Comparison of ENCODE assay signal across 1 cellular context in genomic region chr7:76302299-76303056, GRCh38.
A peak's percentile ranks its signal among the peaks of the same experiment; 100 is the strongest.
TF ChIP-seq lines count a peak whose summit lies in the region.

Gene HSPB1 (plus strand): TSS chr7:76302673. CDS start chr7:76302713, 40 bp downstream.

TF ChIP-seq in GM12878, 131 proteins besides CTCF, POLR2A, EP300 and RAD21 (continued from another document and continues in another):
- TF ChIP-seq ZNF592 (IDR thresholded peaks at IDR 0.05) = no peak
- TF ChIP-seq NBN (IDR thresholded peaks at IDR 0.05) = 0 out of 2 replicates have a peak, but pooled peaks have one; percentile 52
- TF ChIP-seq SMARCA5 (IDR thresholded peaks at IDR 0.05) = peak; percentile 20; the same call in 1 of the 2 replicates
- TF ChIP-seq CREB1 (IDR thresholded peaks at IDR 0.05; ENCODE audit: low read depth) = peak; percentile 57; the same call in 1 of the 2 replicates
- no peak for TF ChIP-seq FOS (IDR thresholded peaks at IDR 0.05; ENCODE audit: borderline replicate concordance, extremely low read depth, insufficient read length)
- TF ChIP-seq, protein P1, sequence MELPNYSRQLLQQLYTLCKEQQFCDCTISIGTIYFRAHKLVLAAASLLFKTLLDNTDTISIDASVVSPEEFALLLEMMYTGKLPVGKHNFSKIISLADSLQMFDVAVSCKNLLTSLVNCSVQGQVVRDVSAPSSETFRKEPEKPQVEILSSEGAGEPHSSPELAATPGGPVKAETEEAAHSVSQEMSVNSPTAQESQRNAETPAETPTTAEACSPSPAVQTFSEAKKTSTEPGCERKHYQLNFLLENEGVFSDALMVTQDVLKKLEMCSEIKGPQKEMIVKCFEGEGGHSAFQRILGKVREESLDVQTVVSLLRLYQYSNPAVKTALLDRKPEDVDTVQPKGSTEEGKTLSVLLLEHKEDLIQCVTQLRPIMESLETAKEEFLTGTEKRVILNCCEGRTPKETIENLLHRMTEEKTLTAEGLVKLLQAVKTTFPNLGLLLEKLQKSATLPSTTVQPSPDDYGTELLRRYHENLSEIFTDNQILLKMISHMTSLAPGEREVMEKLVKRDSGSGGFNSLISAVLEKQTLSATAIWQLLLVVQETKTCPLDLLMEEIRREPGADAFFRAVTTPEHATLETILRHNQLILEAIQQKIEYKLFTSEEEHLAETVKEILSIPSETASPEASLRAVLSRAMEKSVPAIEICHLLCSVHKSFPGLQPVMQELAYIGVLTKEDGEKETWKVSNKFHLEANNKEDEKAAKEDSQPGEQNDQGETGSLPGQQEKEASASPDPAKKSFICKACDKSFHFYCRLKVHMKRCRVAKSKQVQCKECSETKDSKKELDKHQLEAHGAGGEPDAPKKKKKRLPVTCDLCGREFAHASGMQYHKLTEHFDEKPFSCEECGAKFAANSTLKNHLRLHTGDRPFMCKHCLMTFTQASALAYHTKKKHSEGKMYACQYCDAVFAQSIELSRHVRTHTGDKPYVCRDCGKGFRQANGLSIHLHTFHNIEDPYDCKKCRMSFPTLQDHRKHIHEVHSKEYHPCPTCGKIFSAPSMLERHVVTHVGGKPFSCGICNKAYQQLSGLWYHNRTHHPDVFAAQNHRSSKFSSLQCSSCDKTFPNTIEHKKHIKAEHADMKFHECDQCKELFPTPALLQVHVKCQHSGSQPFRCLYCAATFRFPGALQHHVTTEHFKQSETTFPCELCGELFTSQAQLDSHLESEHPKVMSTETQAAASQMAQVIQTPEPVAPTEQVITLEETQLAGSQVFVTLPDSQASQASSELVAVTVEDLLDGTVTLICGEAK (IDR thresholded peaks at IDR 0.05; ENCODE audit: borderline replicate concordance) = no peak
- TF ChIP-seq ZNF384 (IDR thresholded peaks at IDR 0.05; ENCODE audit: borderline replicate concordance, low read depth, low read length) = no peak
- TF ChIP-seq SP1 (IDR thresholded peaks at IDR 0.05; ENCODE audit: low read depth, low read length) = peak; percentile 40
- TF ChIP-seq CBX5 (IDR thresholded peaks at IDR 0.05; ENCODE audit: low read depth) = no peak
- no peak for TF ChIP-seq RCOR1 (conservative IDR thresholded peaks at IDR 0.05; ENCODE audit: low read depth, low read length)
- TF ChIP-seq, protein P2, sequence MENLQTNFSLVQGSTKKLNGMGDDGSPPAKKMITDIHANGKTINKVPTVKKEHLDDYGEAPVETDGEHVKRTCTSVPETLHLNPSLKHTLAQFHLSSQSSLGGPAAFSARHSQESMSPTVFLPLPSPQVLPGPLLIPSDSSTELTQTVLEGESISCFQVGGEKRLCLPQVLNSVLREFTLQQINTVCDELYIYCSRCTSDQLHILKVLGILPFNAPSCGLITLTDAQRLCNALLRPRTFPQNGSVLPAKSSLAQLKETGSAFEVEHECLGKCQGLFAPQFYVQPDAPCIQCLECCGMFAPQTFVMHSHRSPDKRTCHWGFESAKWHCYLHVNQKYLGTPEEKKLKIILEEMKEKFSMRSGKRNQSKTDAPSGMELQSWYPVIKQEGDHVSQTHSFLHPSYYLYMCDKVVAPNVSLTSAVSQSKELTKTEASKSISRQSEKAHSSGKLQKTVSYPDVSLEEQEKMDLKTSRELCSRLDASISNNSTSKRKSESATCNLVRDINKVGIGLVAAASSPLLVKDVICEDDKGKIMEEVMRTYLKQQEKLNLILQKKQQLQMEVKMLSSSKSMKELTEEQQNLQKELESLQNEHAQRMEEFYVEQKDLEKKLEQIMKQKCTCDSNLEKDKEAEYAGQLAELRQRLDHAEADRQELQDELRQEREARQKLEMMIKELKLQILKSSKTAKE (IDR thresholded peaks at IDR 0.05; ENCODE audit: low read depth, poor library complexity, severe bottlenecking) = no peak
- TF ChIP-seq USF1 (IDR thresholded peaks at IDR 0.05; ENCODE audit: borderline replicate concordance, extremely low read length, insufficient read depth, low read depth, low read length) = no peak
- no peak for TF ChIP-seq SIN3A (IDR thresholded peaks at IDR 0.05; ENCODE audit: low read depth, low read length)
- no peak for TF ChIP-seq BRCA1 (IDR thresholded peaks at IDR 0.05; ENCODE audit: low read depth, low read length)
- no peak for TF ChIP-seq STAT3 (IDR thresholded peaks at IDR 0.05; ENCODE audit: low read depth, low read length)
- no peak for TF ChIP-seq ZNF622 (IDR thresholded peaks at IDR 0.05)
- no peak for TF ChIP-seq RAD51 (IDR thresholded peaks at IDR 0.05)
- peak; percentile 97 for TF ChIP-seq HSF1 (IDR thresholded peaks at IDR 0.05; ENCODE audit: low read depth, low read length)
- TF ChIP-seq ZNF217 (IDR thresholded peaks at IDR 0.05) = no peak
- no peak for TF ChIP-seq ZNF24 (IDR thresholded peaks at IDR 0.05)
- no peak for TF ChIP-seq BCLAF1 (IDR thresholded peaks at IDR 0.05)
- TF ChIP-seq NR2C1 (IDR thresholded peaks at IDR 0.05) = 0 out of 2 replicates have a peak, but pooled peaks have one; percentile 18
- TF ChIP-seq NFYA (IDR thresholded peaks at IDR 0.05; ENCODE audit: borderline replicate concordance, low read depth, low read length) = no peak
- TF ChIP-seq SMAD5 (IDR thresholded peaks at IDR 0.05; ENCODE audit: low read depth) = peak; percentile 67; the same call in 1 of the 2 replicates
- TF ChIP-seq MYC (IDR thresholded peaks at IDR 0.05; ENCODE audit: insufficient read depth, insufficient read length, insufficient replicate concordance, low read length, severe bottlenecking) = no peak
- peak in 1 of 2 experiments; percentile 3; a peak in 1 of 4 replicates for TF ChIP-seq IKZF2 (IDR thresholded peaks at IDR 0.05)
- no peak for TF ChIP-seq SREBF1 (IDR thresholded peaks at IDR 0.05; ENCODE audit: low read length)
- TF ChIP-seq MTA2 (IDR thresholded peaks at IDR 0.05; ENCODE audit: low read depth) = no peak
- TF ChIP-seq, protein P3, sequence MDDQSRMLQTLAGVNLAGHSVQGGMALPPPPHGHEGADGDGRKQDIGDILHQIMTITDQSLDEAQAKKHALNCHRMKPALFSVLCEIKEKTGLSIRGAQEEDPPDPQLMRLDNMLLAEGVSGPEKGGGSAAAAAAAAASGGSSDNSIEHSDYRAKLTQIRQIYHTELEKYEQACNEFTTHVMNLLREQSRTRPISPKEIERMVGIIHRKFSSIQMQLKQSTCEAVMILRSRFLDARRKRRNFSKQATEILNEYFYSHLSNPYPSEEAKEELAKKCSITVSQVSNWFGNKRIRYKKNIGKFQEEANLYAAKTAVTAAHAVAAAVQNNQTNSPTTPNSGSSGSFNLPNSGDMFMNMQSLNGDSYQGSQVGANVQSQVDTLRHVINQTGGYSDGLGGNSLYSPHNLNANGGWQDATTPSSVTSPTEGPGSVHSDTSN (IDR thresholded peaks at IDR 0.05; ENCODE audit: insufficient replicate concordance, low read depth, low read length) = no peak
- TF ChIP-seq TARDBP (IDR thresholded peaks at IDR 0.05; ENCODE audit: borderline replicate concordance) = no peak
- peak; percentile 92; the same call in 1 of the 2 replicates for TF ChIP-seq PML (IDR thresholded peaks at IDR 0.05; ENCODE audit: low read length)
- TF ChIP-seq GATAD2B (conservative IDR thresholded peaks at IDR 0.05; ENCODE audit: low read depth) = peak; percentile 96
- TF ChIP-seq, protein P4, sequence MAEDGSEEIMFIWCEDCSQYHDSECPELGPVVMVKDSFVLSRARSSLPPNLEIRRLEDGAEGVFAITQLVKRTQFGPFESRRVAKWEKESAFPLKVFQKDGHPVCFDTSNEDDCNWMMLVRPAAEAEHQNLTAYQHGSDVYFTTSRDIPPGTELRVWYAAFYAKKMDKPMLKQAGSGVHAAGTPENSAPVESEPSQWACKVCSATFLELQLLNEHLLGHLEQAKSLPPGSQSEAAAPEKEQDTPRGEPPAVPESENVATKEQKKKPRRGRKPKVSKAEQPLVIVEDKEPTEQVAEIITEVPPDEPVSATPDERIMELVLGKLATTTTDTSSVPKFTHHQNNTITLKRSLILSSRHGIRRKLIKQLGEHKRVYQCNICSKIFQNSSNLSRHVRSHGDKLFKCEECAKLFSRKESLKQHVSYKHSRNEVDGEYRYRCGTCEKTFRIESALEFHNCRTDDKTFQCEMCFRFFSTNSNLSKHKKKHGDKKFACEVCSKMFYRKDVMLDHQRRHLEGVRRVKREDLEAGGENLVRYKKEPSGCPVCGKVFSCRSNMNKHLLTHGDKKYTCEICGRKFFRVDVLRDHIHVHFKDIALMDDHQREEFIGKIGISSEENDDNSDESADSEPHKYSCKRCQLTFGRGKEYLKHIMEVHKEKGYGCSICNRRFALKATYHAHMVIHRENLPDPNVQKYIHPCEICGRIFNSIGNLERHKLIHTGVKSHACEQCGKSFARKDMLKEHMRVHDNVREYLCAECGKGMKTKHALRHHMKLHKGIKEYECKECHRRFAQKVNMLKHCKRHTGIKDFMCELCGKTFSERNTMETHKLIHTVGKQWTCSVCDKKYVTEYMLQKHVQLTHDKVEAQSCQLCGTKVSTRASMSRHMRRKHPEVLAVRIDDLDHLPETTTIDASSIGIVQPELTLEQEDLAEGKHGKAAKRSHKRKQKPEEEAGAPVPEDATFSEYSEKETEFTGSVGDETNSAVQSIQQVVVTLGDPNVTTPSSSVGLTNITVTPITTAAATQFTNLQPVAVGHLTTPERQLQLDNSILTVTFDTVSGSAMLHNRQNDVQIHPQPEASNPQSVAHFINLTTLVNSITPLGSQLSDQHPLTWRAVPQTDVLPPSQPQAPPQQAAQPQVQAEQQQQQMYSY (CRISPR knock-in tag; IDR thresholded peaks at IDR 0.05) = no peak
- peak in 1 of 2 experiments; percentile 21; a peak in 1 of 4 replicates for TF ChIP-seq SRF (IDR thresholded peaks at IDR 0.05; ENCODE audit: low read depth in 2 of 2, low read length in 2 of 2)
- peak; percentile 39 for TF ChIP-seq HDAC6 (IDR thresholded peaks at IDR 0.05; ENCODE audit: unreplicated experiment)
- TF ChIP-seq ATF3 (IDR thresholded peaks at IDR 0.05; ENCODE audit: borderline replicate concordance, extremely low read depth, low read depth, low read length) = no peak
- no peak for TF ChIP-seq CEBPB (IDR thresholded peaks at IDR 0.05; ENCODE audit: borderline replicate concordance in 1 of 2, low read depth in 2 of 2, low read length in 2 of 2)
- TF ChIP-seq YY1 (IDR thresholded peaks at IDR 0.05; ENCODE audit: low read depth, low read length) = no peak
- peak; percentile 77 for TF ChIP-seq MEF2B (IDR thresholded peaks at IDR 0.05; ENCODE audit: partially characterized antibody, poor library complexity, severe bottlenecking)
- TF ChIP-seq EZH2 (IDR thresholded peaks at IDR 0.05; ENCODE audit: borderline replicate concordance, control insufficient read depth, low read depth, low read length) = no peak
- TF ChIP-seq YBX1 (IDR thresholded peaks at IDR 0.05) = no peak
